14 cellular contexts compared by ENCODE assay signal in genomic region chr9:37565661-37566618, GRCh38. TPM values are rescaled to one million over a fixed set of nuclear protein-coding genes. Genes with fewer than 3 reads are reported as not detected.
DNase-seq lines count a peak whose midpoint lies in the region; ATAC-seq and TF ChIP-seq lines count a peak whose summit lies in the region.
"Had no signal": no experiment of that assay in that cellular context is flagged by ENCODE, and none has a peak within 500 bp of the region (broad histone marks: within the 10 kb centered on the region; RNA-seq: fewer than 3 reads in every experiment).

No MANE protein-coding gene starts in this region.

- no peak for DNase-seq in mucosa of descending colon
- DNase-seq in left ventricle myocardium superior = no peak
- no peak for DNase-seq in amygdala (lab: John Stamatoyannopoulos, UW)
- DNase-seq in SIG-M5 (lab: John Stamatoyannopoulos, UW) = no peak
- DNase-seq in activated CD8-positive, alpha-beta memory T cell treated with anti-CD3 and anti-CD28 coated beads, Interleukin-2, amount 50 U/mL, for 4 hours = no peak
- DNase-seq: CD8-positive, alpha-beta memory T cell; esophagus squamous epithelium; NCI-H446 treated with DMSO at 0.1 percent for 48 hours; SW 1271; tibial artery had no signal

- ATAC-seq in GM18867 (IDR thresholded peaks at IDR 0.05; ENCODE audit: unreplicated experiment) = peak; percentile 88
- peak; percentile 80 for ATAC-seq in GM21825 (IDR thresholded peaks at IDR 0.05; ENCODE audit: unreplicated experiment)
- peak; percentile 80 for ATAC-seq in HG03432 (IDR thresholded peaks at IDR 0.05; ENCODE audit: unreplicated experiment)
- ATAC-seq in mucosa of descending colon = peak; percentile 57
- no peak for ATAC-seq in left ventricle myocardium superior
- ATAC-seq: K562 had no signal

- H3K36me3 ChIP-seq in mucosa of descending colon (ENCODE audit: low read depth) = no peaks in the 10 kb centered on the region
- H3K36me3 ChIP-seq: tibial artery had no signal

- TF ChIP-seq CTCF in mucosa of descending colon (IDR thresholded peaks at IDR 0.05) = no peak

- H3K4me1 ChIP-seq in mucosa of descending colon (ENCODE audit: low read depth) = no peaks in the 10 kb centered on the region
- H3K4me1 ChIP-seq: esophagus squamous epithelium, tibial artery had no signal

- H3K9me3 ChIP-seq in mucosa of descending colon = peaks cover 8% of the 10 kb centered on the region
- H3K9me3 ChIP-seq: tibial artery had no signal

- no peak overlapping the region for H3K4me3 ChIP-seq in mucosa of descending colon
- H3K4me3 ChIP-seq: esophagus squamous epithelium, K562, tibial artery had no signal

- intact Hi-C loops in mucosa of descending colon (cut with DNase I, micrococcal nuclease) = no loop called here
- intact Hi-C loops in left ventricle myocardium superior (cut with micrococcal nuclease) = no loop called here

RNA-seq across cellular contexts. Expression of gene FBXO10, which starts 10.2 kb away (rescaled TPM):
- total RNA-seq in mucosa of descending colon (10 to 100 TPM in 1 of 3 donors, 1 to 10 TPM in 2; 3.4 to 15.9 (median 4.6) TPM), left ventricle myocardium superior (8.3 TPM)

RNA-seq across cellular contexts. Expression of gene TOMM5, which starts 26.5 kb away (rescaled TPM):
- total RNA-seq in mucosa of descending colon = 10 to 100 TPM; 45.6 to 72.9 (median 68.1) TPM
- total RNA-seq in left ventricle myocardium superior = 60.7 TPM
